In genomic region chr19:4760285-4760650, GRCh38 we compare ENCODE assay signal across 8 cellular contexts. TPM values are rescaled to one million over a fixed set of nuclear protein-coding genes. Genes with fewer than 3 reads are reported as not detected.
DNase-seq lines count a peak whose midpoint lies in the region; ATAC-seq and TF ChIP-seq lines count a peak whose summit lies in the region.

No MANE protein-coding gene starts in this region.

- H3K4ac ChIP-seq in IMR-90 (ENCODE audit: low read depth, low read length): no peak overlapping the region

- H4K5ac ChIP-seq in IMR-90 (ENCODE audit: low read depth, low read length): no peak overlapping the region

- H3K14ac ChIP-seq in IMR-90 (replicated peaks; ENCODE audit: low read depth, low read length): no peak overlapping the region

- H3K27me3 Mint-ChIP-seq in central memory CD8-positive, alpha-beta T cell: peaks cover 57% of the 10 kb centered on the region
- H3K27me3 Mint-ChIP-seq in naive thymus-derived CD4-positive, alpha-beta T cell: peaks cover 26 to 54% (median 45%) of the 10 kb centered on the region in 5 donors

- H2AK9ac ChIP-seq in IMR-90 (replicated peaks; ENCODE audit: low read depth, low read length, poor library complexity): no peak overlapping the region

- H3K23ac ChIP-seq in IMR-90 (ENCODE audit: low read depth, low read length): no peak overlapping the region

- no peak for TF ChIP-seq POLR2A in IMR-90 (IDR thresholded peaks at IDR 0.05; ENCODE audit: low read depth, low read length)

- in situ Hi-C loops in IMR-90 (cut with MboI; ENCODE audit: low sequenced_read_pairs): no loop called here

- H2BK5ac ChIP-seq in IMR-90 (ENCODE audit: low read depth, low read length, poor library complexity, severe bottlenecking): no peak overlapping the region

- no peak overlapping the region for H3K56ac ChIP-seq in IMR-90 (ENCODE audit: extremely low read depth, insufficient read depth, low read length)

- H3K79me1 ChIP-seq in IMR-90 (ENCODE audit: low read depth in 1 of 2, low read length in 2 of 2): no peaks in the 10 kb centered on the region

- H2AK5ac ChIP-seq in IMR-90 (ENCODE audit: low read depth, low read length): no peak overlapping the region

- no peak overlapping the region for H2BK15ac ChIP-seq in IMR-90 (ENCODE audit: low read depth, low read length)

- no peak overlapping the region for H4K91ac ChIP-seq in IMR-90 (ENCODE audit: insufficient read depth, low read depth, low read length)

- no peak for TF ChIP-seq RAD21 in IMR-90 (IDR thresholded peaks at IDR 0.05; ENCODE audit: low read length)

- H3K4me1 ChIP-seq in BE2C (0 out of 2 replicates have a peak, but pooled peaks cover 6% of the 10 kb centered on the region), IMR-90 (ENCODE audit: control insufficient read depth, insufficient read depth, low read length) (no peaks in the 10 kb centered on the region)
- peaks cover 0 to 4% of the 10 kb centered on the region in 2 donors for H3K4me1 ChIP-seq in naive thymus-derived CD4-positive, alpha-beta T cell (ENCODE audit: control insufficient read depth in 2 of 2, insufficient read depth in 2 of 2, low read length in 2 of 2)

- no TSS peak for BruUV-seq in IMR-90 (replicated peaks; lab: Mats Ljungman, UMichigan)

- H3K27ac ChIP-seq in IMR-90 (ENCODE audit: insufficient read depth, low read length): no peak overlapping the region
- H3K27ac ChIP-seq in naive thymus-derived CD4-positive, alpha-beta T cell (ENCODE audit: low read depth, low read length): no peak overlapping the region

- H3K27ac Mint-ChIP-seq in central memory CD8-positive, alpha-beta T cell (ENCODE audit: low read depth): no peak overlapping the region
- no peak overlapping the region for H3K27ac Mint-ChIP-seq in naive thymus-derived CD4-positive, alpha-beta T cell

- ATAC-seq in IMR-90 (ENCODE audit: low read depth): no peak
- ATAC-seq in central memory CD8-positive, alpha-beta T cell (replicated peaks; ENCODE audit: extremely low read depth, poor library complexity, severe bottlenecking): no peak
- no peak for ATAC-seq in naive thymus-derived CD4-positive, alpha-beta T cell
- ATAC-seq in HG02678 (IDR thresholded peaks at IDR 0.05; ENCODE audit: unreplicated experiment): no peak

- H3K4me1 Mint-ChIP-seq in central memory CD8-positive, alpha-beta T cell: no peaks in the 10 kb centered on the region
- peaks cover 0 to 10% (median 3%) of the 10 kb centered on the region in 7 donors for H3K4me1 Mint-ChIP-seq in naive thymus-derived CD4-positive, alpha-beta T cell

- H2AFZ ChIP-seq in IMR-90 (replicated peaks; ENCODE audit: low read length, poor library complexity): peak overlapping the region; percentile 84

- CTCF ChIA-PET in IMR-90 (lab: Yijun Ruan, JAX): no interaction called here
- CTCF ChIA-PET in naive thymus-derived CD4-positive, alpha-beta T cell (lab: Charles Lee): no interaction called here

- no peak overlapping the region for H3K18ac ChIP-seq in IMR-90 (ENCODE audit: low read depth, low read length)

- H3K9me3 ChIP-seq in BE2C (no peaks in the 10 kb centered on the region), IMR-90 (ENCODE audit: control insufficient read depth, insufficient read depth, low read length) (peaks cover 3% of the 10 kb centered on the region; the same call in 1 of the 2 replicates)
- no peaks in the 10 kb centered on the region for H3K9me3 ChIP-seq in naive thymus-derived CD4-positive, alpha-beta T cell (ENCODE audit: control insufficient read depth in 2 of 3, low read length in 3 of 3)

- intact Hi-C loops in IMR-90 (cut with micrococcal nuclease): no loop called here
- intact Hi-C loops in naive thymus-derived CD4-positive, alpha-beta T cell (cut with micrococcal nuclease): no loop called here

- H3K4me2 ChIP-seq in IMR-90 (ENCODE audit: low read depth, low read length): peak overlapping the region; percentile 54; the same call in 1 of the 2 replicates

- H3K4me3 ChIP-seq in BE2C (ENCODE audit: low read depth, low read length) (peak overlapping the region; percentile 59), IMR-90 (ENCODE audit: insufficient read depth, low read depth, low read length) (no peak overlapping the region)
- H3K4me3 ChIP-seq in naive thymus-derived CD4-positive, alpha-beta T cell (ENCODE audit: low read length): peak overlapping the region; percentile 13

- H2BK20ac ChIP-seq in IMR-90 (ENCODE audit: low read depth, low read length): no peak overlapping the region

- H2BK120ac ChIP-seq in IMR-90 (ENCODE audit: low read depth, low read length): no peak overlapping the region

- H3K9me1 ChIP-seq in IMR-90 (ENCODE audit: insufficient read depth, low read length): no peaks in the 10 kb centered on the region

- TF ChIP-seq CTCF in BE2C (IDR thresholded peaks at IDR 0.05; ENCODE audit: low read depth, low read length): no peak
- TF ChIP-seq CTCF in IMR-90 (conservative IDR thresholded peaks at IDR 0.05; ENCODE audit: low read depth, low read length): no peak

- no peaks in the 10 kb centered on the region for H3K36me3 Mint-ChIP-seq in central memory CD8-positive, alpha-beta T cell (ENCODE audit: insufficient read depth)
- H3K36me3 Mint-ChIP-seq in naive thymus-derived CD4-positive, alpha-beta T cell: no peaks in the 10 kb centered on the region

- POLR2A ChIA-PET in IMR-90 (lab: Charles Lee; ENCODE audit: unreplicated experiment): no interaction called here
- POLR2A ChIA-PET in naive thymus-derived CD4-positive, alpha-beta T cell (lab: Charles Lee): no interaction called here

- dilution Hi-C loops in IMR-90 (cut with HindIII; ENCODE audit: low sequenced_read_pairs, unreplicated experiment): no loop called here

- H3K4me3 Mint-ChIP-seq in central memory CD8-positive, alpha-beta T cell: peak overlapping the region; percentile 29
- peak overlapping the region in 8 of 10 donors; percentile 9 to 68 (median 53) for H3K4me3 Mint-ChIP-seq in naive thymus-derived CD4-positive, alpha-beta T cell

- no peak for DNase-seq in BE2C
- no peak for DNase-seq in IMR-90
- no peak for DNase-seq in central memory CD8-positive, alpha-beta T cell (ENCODE audit: low spot score in 2 of 2)
- DNase-seq in naive thymus-derived CD4-positive, alpha-beta T cell: no peak
- DNase-seq in NCI-H526 treated with DMSO at 0.1 percent for 48 hours (lab: John Stamatoyannopoulos, UW): no peak
- no peak for DNase-seq in RPMI8226
- no peak for DNase-seq in AG08396 (ENCODE audit: low spot score)

- no peak overlapping the region for H3K9ac ChIP-seq in IMR-90 (ENCODE audit: low read depth, low read length)

- no CpG with 5 or more reads among the region's 10 CpGs for WGBS in IMR-90 (ENCODE audit: extremely low coverage in 2 of 2, insufficient read length in 1 of 2), 2 experiments

- H4K8ac ChIP-seq in IMR-90 (ENCODE audit: low read depth in 2 of 2, low read length in 2 of 2): no peak overlapping the region

- no peaks in the 10 kb centered on the region for H3K9me3 Mint-ChIP-seq in central memory CD8-positive, alpha-beta T cell
- H3K9me3 Mint-ChIP-seq in naive thymus-derived CD4-positive, alpha-beta T cell: peaks cover 0 to 4% (median 0%) of the 10 kb centered on the region in 11 donors

- no peaks in the 10 kb centered on the region for H4K20me1 ChIP-seq in IMR-90 (ENCODE audit: insufficient read depth, low read length)

- H3K27me3 ChIP-seq in BE2C: no peaks in the 10 kb centered on the region
- peaks cover 22% of the 10 kb centered on the region for H3K27me3 ChIP-seq in IMR-90 (ENCODE audit: control insufficient read depth, insufficient read depth, low read length)
- peaks cover 0 to 4% of the 10 kb centered on the region in 2 donors for H3K27me3 ChIP-seq in naive thymus-derived CD4-positive, alpha-beta T cell (ENCODE audit: control insufficient read depth in 2 of 2, insufficient read depth in 2 of 2, low read length in 2 of 2)

- H3K36me3 ChIP-seq in BE2C (no peaks in the 10 kb centered on the region), IMR-90 (ENCODE audit: control insufficient read depth, insufficient read depth, low read length) (no peaks in the 10 kb centered on the region)
- H3K36me3 ChIP-seq in naive thymus-derived CD4-positive, alpha-beta T cell (ENCODE audit: control insufficient read depth in 2 of 3, insufficient read depth in 3 of 3, low read length in 3 of 3): no peaks in the 10 kb centered on the region

TF ChIP-seq in IMR-90, 13 proteins besides CTCF, POLR2A, EP300 and RAD21 (continues in another document):
- TF ChIP-seq MAFK (IDR thresholded peaks at IDR 0.05; ENCODE audit: low read depth, low read length): no peak
- TF ChIP-seq ELK1 (IDR thresholded peaks at IDR 0.05; ENCODE audit: borderline replicate concordance, low read depth, low read length): no peak
- no peak for TF ChIP-seq CHD1 (IDR thresholded peaks at IDR 0.05; ENCODE audit: low read depth, low read length)
- no peak for TF ChIP-seq NFE2L2 (IDR thresholded peaks at IDR 0.05; ENCODE audit: low read depth, low read length)
- no peak for TF ChIP-seq MXI1 (IDR thresholded peaks at IDR 0.05; ENCODE audit: borderline replicate concordance, low read depth, low read length)
- TF ChIP-seq RCOR1 (IDR thresholded peaks at IDR 0.05; ENCODE audit: insufficient replicate concordance, low read length): no peak
- no peak for TF ChIP-seq RFX5 (IDR thresholded peaks at IDR 0.05; ENCODE audit: low read depth, low read length)
- no peak for TF ChIP-seq FOS (IDR thresholded peaks at IDR 0.05; ENCODE audit: low read depth, low read length)

RNA-seq across cellular contexts. Expression of gene FEM1A, which starts 31.3 kb away (rescaled TPM):
- 16.3 TPM for polyA plus RNA-seq in BE2C (2012; ENCODE audit: insufficient read depth, insufficient read length, low read depth)
- 8.6 and 8.8 TPM in 2 replicates for total RNA-seq in IMR-90 (2012; rRNA removed)
- 5.3 and 5.8 TPM in 2 replicates for polyA plus RNA-seq in IMR-90 (2012; rRNA removed)
- 2.4 and 5.0 TPM in 2 replicates for polyA plus RNA-seq in IMR-90 (2012; cell fraction: cytosol; rRNA removed)
- 1.8 and 3.2 TPM in 2 replicates for polyA plus RNA-seq in IMR-90 (2012; cell fraction: nucleus; rRNA removed; ENCODE audit: low replicate concordance)
- total RNA-seq in naive thymus-derived CD4-positive, alpha-beta T cell: 10 to 100 TPM; 10.2 to 17.2 (median 14.4) TPM
- polyA plus RNA-seq in naive thymus-derived CD4-positive, alpha-beta T cell: 1 to 10 TPM; 2.4 to 6.3 TPM

RNA-seq across cellular contexts. Expression of gene DPP9, which starts 36.6 kb away (rescaled TPM):
- 108 TPM for polyA plus RNA-seq in BE2C (2012; ENCODE audit: insufficient read depth, insufficient read length, low read depth)
- total RNA-seq in IMR-90 (2012; rRNA removed): 12.2 and 12.4 TPM in 2 replicates
- 33.0 and 37.3 TPM in 2 replicates for polyA plus RNA-seq in IMR-90 (2012; rRNA removed)
- polyA plus RNA-seq in IMR-90 (2012; cell fraction: cytosol; rRNA removed): 27.1 and 46.5 TPM in 2 replicates
- polyA plus RNA-seq in IMR-90 (2012; cell fraction: nucleus; rRNA removed; ENCODE audit: low replicate concordance): 36.9 and 57.3 TPM in 2 replicates
- 10 to 100 TPM; 71.2 to 90.7 (median 81.4) TPM for total RNA-seq in naive thymus-derived CD4-positive, alpha-beta T cell
- 10 to 100 TPM; 16.4 to 32.9 TPM for polyA plus RNA-seq in naive thymus-derived CD4-positive, alpha-beta T cell
